Comparison of ENCODE assay signal across 8 cellular contexts in genomic region chr20:49320460-49320859, GRCh38. TPM values are rescaled to one million over a fixed set of nuclear protein-coding genes. Genes with fewer than 3 reads are reported as not detected.
DNase-seq lines count a peak whose midpoint lies in the region; ATAC-seq and TF ChIP-seq lines count a peak whose summit lies in the region.

No MANE protein-coding gene starts in this region.

- DNase-seq in GM03348 (ENCODE audit: low spot score) = peak; percentile 67
- DNase-seq in NAMALWA (ENCODE audit: low spot score) = peak; percentile 24
- DNase-seq in cardiac fibroblast (ENCODE audit: low read depth in 2 of 2) = peak; percentile 58 to 75
- DNase-seq in activated CD4-positive, alpha-beta T cell treated with anti-CD3 and anti-CD28 coated beads, Interleukin-2, amount 50 U/mL, for 48 hours = no peak
- no peak for DNase-seq in activated T-cell treated with anti-CD3 and anti-CD28 coated beads, Interleukin-2, amount 50 U/mL, for 1 hour
- no peak for DNase-seq in activated naive CD4-positive, alpha-beta T cell treated with Interleukin-2 at 50 U/mL for 16 hours

- no peaks in the 10 kb centered on the region for H3F3A ChIP-seq in neural cell (ENCODE audit: insufficient read depth, low read length, poor library complexity, severe bottlenecking)

- H3K9ac ChIP-seq in neural cell (ENCODE audit: low read length) = no peak overlapping the region

- no peak for TF ChIP-seq RAD21 in neural cell (conservative IDR thresholded peaks at IDR 0.05)

- TF ChIP-seq CTCF in cardiac fibroblast (IDR thresholded peaks at IDR 0.05; ENCODE audit: low read depth, low read length) = peak; percentile 52
- TF ChIP-seq CTCF in neural cell (IDR thresholded peaks at IDR 0.05; ENCODE audit: poor library complexity, severe bottlenecking) = peak; percentile 45

- no peak overlapping the region for H3K4me2 ChIP-seq in neural cell (ENCODE audit: low read length)

- no peak overlapping the region for H3K27ac ChIP-seq in neural cell (ENCODE audit: low read length)

- no peaks in the 10 kb centered on the region for H3K79me2 ChIP-seq in neural cell (replicated peaks; ENCODE audit: insufficient read depth, low read length)

- no peaks in the 10 kb centered on the region for H3K9me2 ChIP-seq in neural cell (ENCODE audit: insufficient read depth, low read length)

- H3K9me3 ChIP-seq in neural cell (ENCODE audit: low read length) = peaks cover 6% of the 10 kb centered on the region

- no peak overlapping the region for H2AFZ ChIP-seq in neural cell (ENCODE audit: low read depth, low read length)

- no peak overlapping the region for H3K4me3 ChIP-seq in cardiac fibroblast (replicated peaks in 1 of 2; ENCODE audit: low read depth in 2 of 2, low read length in 2 of 2)
- no peak overlapping the region for H3K4me3 ChIP-seq in neural cell (ENCODE audit: low read length)

- no peaks in the 10 kb centered on the region for H3K36me3 ChIP-seq in neural cell (ENCODE audit: insufficient read depth, low read length)

- no peak for TF ChIP-seq EP300 in neural cell (conservative IDR thresholded peaks at IDR 0.05; ENCODE audit: poor library complexity, severe bottlenecking)

- ATAC-seq in HG03457 (IDR thresholded peaks at IDR 0.05; ENCODE audit: unreplicated experiment) = no peak

- H4K20me1 ChIP-seq in neural cell (ENCODE audit: insufficient read depth) = no peaks in the 10 kb centered on the region

- peaks cover 55% of the 10 kb centered on the region for H3K27me3 ChIP-seq in neural cell (ENCODE audit: insufficient read depth, low read depth, low read length)

TF ChIP-seq in neural cell, 6 proteins besides CTCF, POLR2A, EP300 and RAD21:
- TF ChIP-seq REST (IDR thresholded peaks at IDR 0.05; ENCODE audit: borderline replicate concordance) (no peak), POLR2AphosphoS5 (IDR thresholded peaks at IDR 0.05) (no peak), MXI1 (conservative IDR thresholded peaks at IDR 0.05; ENCODE audit: poor library complexity, severe bottlenecking) (no peak), TAF1 (IDR thresholded peaks at IDR 0.05; ENCODE audit: low read depth) (no peak), EZH2 (IDR thresholded peaks at IDR 0.05; ENCODE audit: borderline replicate concordance, insufficient read depth, low read length, poor library complexity, severe bottlenecking) (no peak), SMC3 (conservative IDR thresholded peaks at IDR 0.05; ENCODE audit: poor library complexity) (no peak)

RNA-seq across cellular contexts. Expression of gene ZNFX1, which starts 42.6 kb away (rescaled TPM):
- 4.7 and 5.4 TPM in 2 replicates for polyA plus RNA-seq in neural cell
- polyA minus RNA-seq in neural cell = 17.8 and 18.8 TPM in 2 replicates

Comparison
In these comparisons a context has a peak if more than half of its experiments do, and no peak if none do; other contexts are left out.
1. DNase-seq: peak in GM03348 (single experiment), NAMALWA (single experiment) and cardiac fibroblast (2 of 2); none in activated CD4-positive, alpha-beta T cell treated with anti-CD3 and anti-CD28 coated beads, Interleukin-2, amount 50 U/mL, for 48 hours (0 of 2), activated T-cell treated with anti-CD3 and anti-CD28 coated beads, Interleukin-2, amount 50 U/mL, for 1 hour (single experiment) and activated naive CD4-positive, alpha-beta T cell treated with Interleukin-2 at 50 U/mL for 16 hours (single experiment).